In the genomic region with DNA sequence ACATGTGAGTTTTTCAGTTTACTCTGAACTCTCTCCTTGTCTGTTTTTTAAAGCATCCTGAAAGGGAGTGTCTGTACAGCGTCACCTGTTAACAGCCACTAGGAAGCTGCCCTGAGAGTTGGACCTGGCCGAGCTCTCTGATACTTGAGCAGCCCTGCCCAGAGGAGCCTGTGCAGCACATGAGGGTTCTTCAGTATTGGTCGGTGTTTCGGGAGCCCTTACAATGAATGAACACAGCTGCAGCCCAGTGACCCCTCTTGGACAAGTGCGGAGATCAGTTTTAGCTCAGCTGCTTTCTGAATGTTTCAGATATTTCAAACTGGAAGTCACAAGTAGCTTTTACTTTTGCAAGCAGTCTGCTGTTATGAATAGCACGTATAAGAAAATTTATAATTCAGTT, we compare ENCODE assay signal across 17 cellular contexts.
"Had no signal": no experiment of that assay in that cellular context is flagged by ENCODE, and none has a peak within 500 bp of the region (broad histone marks: within the 10 kb centered on the region; RNA-seq: fewer than 3 reads in every experiment).

No MANE protein-coding gene starts in this region.

- H3K4me3 ChIP-seq: lower lobe of right lung, stomach, upper lobe of left lung had no signal

- H3K9me3 ChIP-seq: lower lobe of right lung, upper lobe of left lung had no signal

- FAIRE-seq: bronchial epithelial cell, islet of Langerhans, small intestine had no signal

- H3K36me3 ChIP-seq: lower lobe of right lung, stomach had no signal

- ATAC-seq: activated CD8-positive, alpha-beta memory T cell treated with anti-CD3 and anti-CD28 coated beads, Interleukin-2, amount 10 ng/mL, durations not matched to agents 7 days and 5 days had no signal

- H3K27ac ChIP-seq: lower lobe of right lung, upper lobe of left lung had no signal

- DNase-seq: activated CD4-positive, alpha-beta memory T cell treated with anti-CD3 and anti-CD28 coated beads, Interleukin-2, amount 10 ng/mL, durations not matched to agents 7 days and 5 days; activated CD4-positive, alpha-beta T cell treated with anti-CD3 and anti-CD28 coated beads for 48 hours; activated CD4-positive, CD25-positive, alpha-beta regulatory T cell; activated CD8-positive, alpha-beta memory T cell treated with anti-CD3 and anti-CD28 coated beads, Interleukin-2, amount 10 ng/mL, durations not matched to agents 7 days and 5 days; effector memory CD4-positive, alpha-beta T cell; hippocampal formation; left cardiac atrium; lower lobe of right lung; nephron progenitor cell; nucleus accumbens; small intestine; stimulated activated CD4-positive, alpha-beta T cell treated with anti-CD3 and anti-CD28 coated beads, Interleukin-15, amount 100 ng/mL, for 24 hours; stimulated activated CD4-positive, alpha-beta T cell treated with anti-CD3 and anti-CD28 coated beads, Interleukin-4, amount 100 ng/mL, for 1 hour; stomach; upper lobe of left lung had no signal

- H3K27me3 ChIP-seq: stomach, upper lobe of left lung had no signal
